In genomic region chr20:46362931-46363872, GRCh38 we compare ENCODE assay signal across 7 cellular contexts. TPM values are rescaled to one million over a fixed set of nuclear protein-coding genes. Genes with fewer than 3 reads are reported as not detected.
DNase-seq lines count a peak whose midpoint lies in the region; ATAC-seq and TF ChIP-seq lines count a peak whose summit lies in the region.

No MANE protein-coding gene starts in this region.

- no peaks in the 10 kb centered on the region for H3K27me3 ChIP-seq in body of pancreas
- no peaks in the 10 kb centered on the region for H3K27me3 ChIP-seq in mucosa of stomach (ENCODE audit: control insufficient read depth, insufficient read depth, low read length)

- H3K4me1 ChIP-seq in body of pancreas (peaks cover 40% of the 10 kb centered on the region), mucosa of stomach (ENCODE audit: control insufficient read depth, insufficient read depth, low read length) (peaks cover 26% of the 10 kb centered on the region)

- H3K27ac ChIP-seq in body of pancreas, result peak overlapping the region; percentile 85 to 96 (median 96)

- DNase-seq in body of pancreas (no peak), SW480 (ENCODE audit: low spot score) (no peak), HCEC 1CT (no peak), T1000 (lab: John Stamatoyannopoulos, UW) (no peak)

- TF ChIP-seq CTCF in body of pancreas (IDR thresholded peaks at IDR 0.05), result no peak

- H3K4me3 ChIP-seq in body of pancreas (peak overlapping the region; percentile 84 to 93), mucosa of stomach (ENCODE audit: low read length) (peak overlapping the region; percentile 44)

- WGBS in body of pancreas, 2 donors, result 49 to 56% methylated on average over 14 of the region's 14 CpGs

- peak overlapping the region; percentile 90 for H3K9ac ChIP-seq in mucosa of stomach (ENCODE audit: low read length)

- intact Hi-C loops in body of pancreas (cut with DNase I), result no loop called here

- no peak for TF ChIP-seq POLR2A in body of pancreas (IDR thresholded peaks at IDR 0.05)

- ATAC-seq in GM19463 (IDR thresholded peaks at IDR 0.05; ENCODE audit: unreplicated experiment) (peak; percentile 5), HG03565 (IDR thresholded peaks at IDR 0.05; ENCODE audit: unreplicated experiment) (peak; percentile 14), body of pancreas (peak; percentile 5)

- peaks cover 0 to 13% of the 10 kb centered on the region in 2 donors for H3K36me3 ChIP-seq in body of pancreas (replicated peaks in 1 of 2; ENCODE audit: insufficient read depth in 1 of 2, low read depth in 2 of 2)
- H3K36me3 ChIP-seq in mucosa of stomach (ENCODE audit: control insufficient read depth, insufficient read depth, low read length), result no peaks in the 10 kb centered on the region

- no peaks in the 10 kb centered on the region for H3K9me3 ChIP-seq in body of pancreas
- H3K9me3 ChIP-seq in mucosa of stomach (ENCODE audit: control insufficient read depth, low read length), result no peaks in the 10 kb centered on the region

RNA-seq across cellular contexts. Expression of gene ELMO2, which starts 43.2 kb away (rescaled TPM):
- total RNA-seq in body of pancreas, result 10 to 100 TPM; 35.0 to 37.6 TPM

RNA-seq across cellular contexts. Expression of gene CDH22, which starts 54.9 kb away (rescaled TPM):
- total RNA-seq in body of pancreas, result 1 to 10 TPM; 1.3 to 2.1 TPM
